In genomic region chr4:78562687-78563086, GRCh38 we compare ENCODE assay signal across 21 cellular contexts.
"Had no signal": no experiment of that assay in that cellular context is flagged by ENCODE, and none has a peak within 500 bp of the region (broad histone marks: within the 10 kb centered on the region; RNA-seq: fewer than 3 reads in every experiment).

No MANE protein-coding gene starts in this region.

- H3K27ac ChIP-seq: ascending aorta, psoas muscle had no signal

- H3K36me3 Mint-ChIP-seq: activated naive CD4-positive, alpha-beta T cell treated with anti-CD3 and anti-CD28 coated beads, Interleukin-2, amount 10 ng/mL, durations not matched to agents 7 days and 5 days; memory B cell; stimulated activated naive B cell treated with anti-CD40 and anti-IgM and Interleukin-4, amounts not matched to agents 10 μg/mL and 1 μg/mL and 100 μg/mL, for 72 hours; WTC11 had no signal

- FAIRE-seq: bronchial epithelial cell, keratinocyte had no signal

- H3K4me3 Mint-ChIP-seq: activated CD4-positive, alpha-beta memory T cell treated with anti-CD3 and anti-CD28 coated beads, Interleukin-2, amount 10 ng/mL, durations not matched to agents 7 days and 5 days; activated naive CD4-positive, alpha-beta T cell treated with anti-CD3 and anti-CD28 coated beads, Interleukin-2, amount 10 ng/mL, durations not matched to agents 7 days and 5 days; activated T-cell treated with anti-CD3 and anti-CD28 coated beads, Interleukin-2, amount 50 U/mL, for 24 hours; effector memory CD8-positive, alpha-beta T cell; memory B cell; nephron; stimulated activated naive B cell treated with anti-CD40 and anti-IgM and Interleukin-4, amounts not matched to agents 10 μg/mL and 1 μg/mL and 100 μg/mL, for 72 hours; WTC11 had no signal

- ATAC-seq: effector memory CD8-positive, alpha-beta T cell; psoas muscle; stimulated activated naive B cell treated with anti-CD40 and anti-IgM and Interleukin-4, amounts not matched to agents 10 μg/mL and 1 μg/mL and 100 μg/mL, for 72 hours; WTC11 had no signal

- H3K9me3 Mint-ChIP-seq: activated CD4-positive, alpha-beta memory T cell treated with anti-CD3 and anti-CD28 coated beads, Interleukin-2, amount 10 ng/mL, durations not matched to agents 7 days and 5 days; activated naive CD4-positive, alpha-beta T cell treated with anti-CD3 and anti-CD28 coated beads, Interleukin-2, amount 10 ng/mL, durations not matched to agents 7 days and 5 days; activated T-cell treated with anti-CD3 and anti-CD28 coated beads, Interleukin-2, amount 50 U/mL, for 24 hours; effector memory CD8-positive, alpha-beta T cell; memory B cell; nephron; stimulated activated naive B cell treated with anti-CD40 and anti-IgM and Interleukin-4, amounts not matched to agents 10 μg/mL and 1 μg/mL and 100 μg/mL, for 72 hours; WTC11 had no signal

- H3K9me3 ChIP-seq: ascending aorta, left lung, psoas muscle, transverse colon had no signal

- H3K4me1 Mint-ChIP-seq: activated CD4-positive, alpha-beta memory T cell treated with anti-CD3 and anti-CD28 coated beads, Interleukin-2, amount 10 ng/mL, durations not matched to agents 7 days and 5 days; activated naive CD4-positive, alpha-beta T cell treated with anti-CD3 and anti-CD28 coated beads, Interleukin-2, amount 10 ng/mL, durations not matched to agents 7 days and 5 days had no signal

- H3K4me1 ChIP-seq: psoas muscle had no signal

- H3K27ac Mint-ChIP-seq: activated CD4-positive, alpha-beta memory T cell treated with anti-CD3 and anti-CD28 coated beads, Interleukin-2, amount 10 ng/mL, durations not matched to agents 7 days and 5 days; activated naive CD4-positive, alpha-beta T cell treated with anti-CD3 and anti-CD28 coated beads, Interleukin-2, amount 10 ng/mL, durations not matched to agents 7 days and 5 days; activated T-cell treated with anti-CD3 and anti-CD28 coated beads, Interleukin-2, amount 50 U/mL, for 24 hours; effector memory CD8-positive, alpha-beta T cell; memory B cell; stimulated activated naive B cell treated with anti-CD40 and anti-IgM and Interleukin-4, amounts not matched to agents 10 μg/mL and 1 μg/mL and 100 μg/mL, for 72 hours; WTC11 had no signal

- H3K4me3 ChIP-seq: ascending aorta, left lung, psoas muscle, transverse colon had no signal

- H3K36me3 ChIP-seq: ascending aorta, transverse colon had no signal

- DNase-seq: activated CD4-positive, alpha-beta memory T cell treated with anti-CD3 and anti-CD28 coated beads, Interleukin-2, amount 10 ng/mL, durations not matched to agents 7 days and 5 days; activated CD4-positive, alpha-beta T cell treated with anti-CD3 and anti-CD28 coated beads for 4 hours; activated naive CD4-positive, alpha-beta T cell treated with anti-CD3 and anti-CD28 coated beads, Interleukin-2, amount 10 ng/mL, durations not matched to agents 7 days and 5 days; activated T-cell treated with anti-CD3 and anti-CD28 coated beads, Interleukin-2, amount 50 U/mL, for 24 hours; dermis blood vessel endothelial cell; effector memory CD8-positive, alpha-beta T cell; left lung; occipital lobe; psoas muscle; stimulated activated CD4-positive, alpha-beta T cell treated with anti-CD3 and anti-CD28 coated beads, Interleukin-12 subunit alpha, Interleukin-12 subunit beta, amount 100 ng/mL, for 4 hours; stimulated activated CD4-positive, alpha-beta T cell treated with anti-CD3 and anti-CD28 coated beads, Interleukin-2, amount 100 ng/mL, for 24 hours; stimulated activated naive B cell treated with anti-CD40 and anti-IgM and Interleukin-4, amounts not matched to agents 10 μg/mL and 1 μg/mL and 100 μg/mL, for 72 hours; substantia nigra; T-helper 2 cell; transverse colon had no signal

- H3K27me3 ChIP-seq: ascending aorta, left lung, transverse colon had no signal
